ENCODE assay signal across 1 cellular context in the genomic region with DNA sequence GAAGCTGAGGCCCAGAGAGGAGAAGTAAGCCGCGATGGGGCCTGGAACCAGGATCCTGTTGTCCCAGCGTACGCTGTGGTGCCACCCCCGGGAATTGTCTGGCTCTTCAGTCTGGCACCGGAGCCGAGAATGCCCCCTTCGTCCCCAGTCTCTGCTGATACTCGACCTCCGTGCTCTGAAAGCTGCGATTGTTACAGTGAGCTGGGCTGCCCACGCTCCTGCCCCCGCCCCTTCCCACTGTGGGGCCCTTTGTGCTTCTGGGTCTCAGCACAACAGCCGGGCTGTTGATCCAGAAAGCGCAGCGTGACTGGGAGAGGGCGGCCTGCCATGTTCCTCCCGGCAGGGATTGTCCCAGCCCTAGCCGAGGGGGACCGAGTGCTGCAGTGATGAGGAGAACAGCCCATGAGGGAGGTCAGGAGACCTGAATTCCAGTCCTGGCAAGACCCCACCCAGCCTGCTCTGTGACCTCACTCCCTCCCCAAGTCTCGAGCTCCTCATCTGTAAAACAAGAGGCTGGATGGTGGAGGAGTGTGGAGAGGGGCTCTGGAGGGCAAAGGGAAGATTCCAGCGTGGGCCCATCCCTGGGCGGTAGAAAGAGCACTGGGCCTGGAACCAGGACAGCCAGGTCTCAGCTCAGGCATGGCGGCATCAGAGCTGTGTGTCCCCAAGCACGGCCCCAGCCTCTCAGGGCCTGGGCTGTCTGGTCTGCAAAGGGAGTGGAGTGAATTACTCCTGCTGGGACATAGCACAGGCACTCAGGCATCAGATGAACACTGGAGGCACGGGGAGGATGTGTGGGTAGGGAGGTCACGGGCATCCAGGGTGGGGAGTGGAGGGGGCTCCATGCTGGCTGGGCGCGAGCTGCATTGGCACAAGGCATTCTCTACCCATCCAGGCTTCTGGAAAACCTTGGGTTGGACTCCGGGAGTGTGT.
TF ChIP-seq lines count a peak whose summit lies in the region.

No MANE protein-coding gene starts in this region.

TF ChIP-seq in IMR-90, 13 proteins besides CTCF, POLR2A, EP300 and RAD21:
- TF ChIP-seq CEBPB (IDR thresholded peaks at IDR 0.05; ENCODE audit: low read depth, low read length) (no peak), FOS (IDR thresholded peaks at IDR 0.05; ENCODE audit: low read depth, low read length) (no peak), BHLHE40 (IDR thresholded peaks at IDR 0.05; ENCODE audit: low read depth, low read length) (no peak), CHD1 (IDR thresholded peaks at IDR 0.05; ENCODE audit: low read depth, low read length) (no peak), MAFK (IDR thresholded peaks at IDR 0.05; ENCODE audit: low read depth, low read length) (no peak), RCOR1 (IDR thresholded peaks at IDR 0.05; ENCODE audit: insufficient replicate concordance, low read length) (no peak), MAZ (IDR thresholded peaks at IDR 0.05; ENCODE audit: borderline replicate concordance, low read depth, low read length) (no peak), NFE2L2 (IDR thresholded peaks at IDR 0.05; ENCODE audit: low read depth, low read length) (no peak), ELK1 (IDR thresholded peaks at IDR 0.05; ENCODE audit: borderline replicate concordance, low read depth, low read length) (no peak), RFX5 (IDR thresholded peaks at IDR 0.05; ENCODE audit: low read depth, low read length) (no peak), SMC3 (IDR thresholded peaks at IDR 0.05; ENCODE audit: low read depth, low read length) (no peak), MXI1 (IDR thresholded peaks at IDR 0.05; ENCODE audit: borderline replicate concordance, low read depth, low read length) (no peak)
- TF ChIP-seq, protein P1, sequence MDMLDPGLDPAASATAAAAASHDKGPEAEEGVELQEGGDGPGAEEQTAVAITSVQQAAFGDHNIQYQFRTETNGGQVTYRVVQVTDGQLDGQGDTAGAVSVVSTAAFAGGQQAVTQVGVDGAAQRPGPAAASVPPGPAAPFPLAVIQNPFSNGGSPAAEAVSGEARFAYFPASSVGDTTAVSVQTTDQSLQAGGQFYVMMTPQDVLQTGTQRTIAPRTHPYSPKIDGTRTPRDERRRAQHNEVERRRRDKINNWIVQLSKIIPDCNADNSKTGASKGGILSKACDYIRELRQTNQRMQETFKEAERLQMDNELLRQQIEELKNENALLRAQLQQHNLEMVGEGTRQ (IDR thresholded peaks at IDR 0.05; ENCODE audit: low read depth, low read length) = no peak
